ENCODE assay signal across 8 cellular contexts in the genomic region with DNA sequence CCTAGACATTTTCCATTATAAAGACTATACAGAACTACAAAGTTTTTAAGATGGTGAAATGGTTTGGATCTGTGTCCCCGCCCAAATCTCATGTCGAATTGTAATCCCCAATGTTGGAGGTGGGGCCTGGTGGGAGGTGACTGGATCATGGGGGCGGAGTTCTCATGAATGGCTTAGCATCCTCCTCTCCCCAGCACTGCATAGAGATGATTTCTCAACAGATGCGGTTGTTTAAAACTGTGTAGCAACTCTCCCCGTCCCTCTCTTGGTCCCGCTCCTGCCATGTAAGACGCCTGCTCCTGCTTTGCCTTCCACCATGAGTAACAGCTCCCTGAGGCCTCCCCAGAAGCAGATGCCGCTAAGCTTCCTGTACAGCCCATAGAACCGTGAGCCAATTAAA. TPM values are rescaled to one million over a fixed set of nuclear protein-coding genes. Genes with fewer than 3 reads are reported as not detected.
A peak's percentile ranks its signal among the peaks of the same experiment; 100 is the strongest.
DNase-seq lines count a peak whose midpoint lies in the region; ATAC-seq and TF ChIP-seq lines count a peak whose summit lies in the region.

No MANE protein-coding gene starts in this region.

- no peak overlapping the region for H3K9ac ChIP-seq in OCI-LY3 (ENCODE audit: low read length)

- peaks cover 17% of the 10 kb centered on the region for H3K36me3 ChIP-seq in OCI-LY3 (replicated peaks; ENCODE audit: low read depth, low read length)
- no peaks in the 10 kb centered on the region for H3K36me3 ChIP-seq in ovary

- H3K79me2 ChIP-seq in OCI-LY3 (ENCODE audit: low read length) = peaks cover 67% of the 10 kb centered on the region

- H3K4me3 ChIP-seq in GM12864 (ENCODE audit: low read depth, low read length) (peak overlapping the region; percentile 54), OCI-LY3 (ENCODE audit: low read length) (peak overlapping the region; percentile 96), choroid plexus epithelial cell (ENCODE audit: low read depth, low read length) (peak overlapping the region; percentile 16), ovary (peak overlapping the region; percentile 97)

- H3K4me1 ChIP-seq in OCI-LY3 (ENCODE audit: low read length) = peaks cover 31% of the 10 kb centered on the region
- peaks cover 13% of the 10 kb centered on the region for H3K4me1 ChIP-seq in ovary (ENCODE audit: insufficient read depth)

- DNase-seq in GM12864 (ENCODE audit: low read depth) = no peak
- DNase-seq in choroid plexus epithelial cell (ENCODE audit: low read depth) = peak; percentile 16
- no peak for DNase-seq in ovary
- no peak for DNase-seq in GDM1 (lab: John Stamatoyannopoulos, UW)
- DNase-seq in HuH-7.5 (ENCODE audit: low spot score) = no peak

- WGBS in ovary, 3 donors = 81 to 86% (median 82%) methylated on average over 9 of the region's 9 CpGs

- ATAC-seq in HG02798 (IDR thresholded peaks at IDR 0.05; ENCODE audit: poor library complexity, unreplicated experiment) (no peak), GM18858 (IDR thresholded peaks at IDR 0.05; ENCODE audit: unreplicated experiment) (no peak)

- no peak for TF ChIP-seq POLR2A in ovary (IDR thresholded peaks at IDR 0.05)

- H3K27ac ChIP-seq in OCI-LY3 (ENCODE audit: low read length) (no peak overlapping the region), ovary (no peak overlapping the region)

- H2AFZ ChIP-seq in OCI-LY3 (ENCODE audit: low read depth, low read length) = no peak overlapping the region

- H3K9me3 ChIP-seq in OCI-LY3 (ENCODE audit: insufficient read depth, low read length) = no peaks in the 10 kb centered on the region
- H3K9me3 ChIP-seq in ovary = no peaks in the 10 kb centered on the region

- intact Hi-C loops in ovary (cut with DNase I) = no loop called here

- TF ChIP-seq EP300 in ovary (IDR thresholded peaks at IDR 0.05) = no peak

- H3K27me3 ChIP-seq in OCI-LY3 (ENCODE audit: low read depth, low read length) (no peaks in the 10 kb centered on the region), ovary (no peaks in the 10 kb centered on the region)

- H4K20me1 ChIP-seq in OCI-LY3 (ENCODE audit: insufficient read depth, low read length) = peaks cover 53% of the 10 kb centered on the region

- TF ChIP-seq CTCF in GM12864 (IDR thresholded peaks at IDR 0.05; ENCODE audit: low read depth, low read length, missing control alignments) = no peak
- no peak for TF ChIP-seq CTCF in OCI-LY3 (IDR thresholded peaks at IDR 0.05; ENCODE audit: low read depth, low read length)
- TF ChIP-seq CTCF in choroid plexus epithelial cell (conservative IDR thresholded peaks at IDR 0.05; ENCODE audit: low read depth, low read length) = no peak
- no peak for TF ChIP-seq CTCF in ovary (IDR thresholded peaks at IDR 0.05)

- peak overlapping the region; percentile 98 for H3K4me2 ChIP-seq in OCI-LY3 (ENCODE audit: low read length)

RNA-seq across cellular contexts. Expression of gene FAM133B, which starts 1.6 kb away (rescaled TPM):
- 10 to 100 TPM; 18.8 to 28.1 (median 23.5) TPM for total RNA-seq in ovary
- polyA plus RNA-seq in ovary = 10 to 100 TPM; 17.3 to 21.2 TPM

RNA-seq across cellular contexts. Expression of gene RBM48, which starts 60.0 kb away (rescaled TPM):
- total RNA-seq in ovary = 10 to 100 TPM in 6 of 7 donors, 1 to 10 TPM in 1; 7.5 to 18.1 (median 13.6) TPM
- polyA plus RNA-seq in ovary = 10 to 100 TPM; 12.6 to 24.4 TPM

Comparison
In these comparisons a context has a peak if more than half of its experiments do, and no peak if none do; other contexts are left out.
1. H3K4me3 ChIP-seq: peak in every context shown above with its lines; median percentile 97 in ovary; 96 in OCI-LY3; 54 in GM12864; 16 in choroid plexus epithelial cell.